ENCODE assay signal across 1 cellular context in the genomic region with DNA sequence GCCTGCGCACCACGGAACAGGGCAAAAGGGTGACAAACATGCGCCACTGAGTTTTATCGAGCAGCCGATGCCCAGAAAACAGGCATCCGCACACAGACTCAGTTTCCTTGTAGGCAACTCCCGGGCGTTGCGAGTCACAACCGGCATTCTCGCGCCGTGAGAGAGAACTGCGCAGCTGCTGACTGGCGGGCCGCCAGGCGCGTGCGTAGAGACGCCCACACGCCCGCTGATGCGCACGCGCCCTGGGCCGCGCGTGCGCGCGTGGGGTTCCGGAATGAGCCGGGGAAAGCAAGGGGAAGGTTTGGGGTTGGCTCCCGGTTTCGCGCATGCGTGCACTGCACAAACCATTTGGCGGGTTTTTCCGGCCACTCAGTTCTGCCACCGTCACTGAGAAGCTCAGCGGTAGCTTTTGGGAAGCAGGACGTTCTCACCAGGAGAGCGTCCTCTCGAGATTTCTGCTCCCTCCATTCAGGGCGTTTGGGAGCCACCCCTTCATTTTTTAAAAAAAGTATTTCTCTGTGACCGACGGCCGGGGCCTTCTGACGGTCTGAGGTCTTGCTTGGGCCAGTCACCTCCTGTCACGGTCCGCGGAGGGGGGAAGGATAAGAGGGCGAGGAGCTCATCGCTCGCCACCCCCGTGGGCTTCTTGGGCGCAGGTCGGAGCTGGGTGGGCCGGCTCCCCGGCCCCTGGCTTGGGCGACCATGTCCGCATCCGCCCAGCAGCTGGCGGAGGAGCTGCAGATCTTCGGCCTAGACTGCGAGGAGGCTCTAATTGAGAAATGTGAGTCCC.
TF ChIP-seq lines count a peak whose summit lies in the region.

A gene with protein sequence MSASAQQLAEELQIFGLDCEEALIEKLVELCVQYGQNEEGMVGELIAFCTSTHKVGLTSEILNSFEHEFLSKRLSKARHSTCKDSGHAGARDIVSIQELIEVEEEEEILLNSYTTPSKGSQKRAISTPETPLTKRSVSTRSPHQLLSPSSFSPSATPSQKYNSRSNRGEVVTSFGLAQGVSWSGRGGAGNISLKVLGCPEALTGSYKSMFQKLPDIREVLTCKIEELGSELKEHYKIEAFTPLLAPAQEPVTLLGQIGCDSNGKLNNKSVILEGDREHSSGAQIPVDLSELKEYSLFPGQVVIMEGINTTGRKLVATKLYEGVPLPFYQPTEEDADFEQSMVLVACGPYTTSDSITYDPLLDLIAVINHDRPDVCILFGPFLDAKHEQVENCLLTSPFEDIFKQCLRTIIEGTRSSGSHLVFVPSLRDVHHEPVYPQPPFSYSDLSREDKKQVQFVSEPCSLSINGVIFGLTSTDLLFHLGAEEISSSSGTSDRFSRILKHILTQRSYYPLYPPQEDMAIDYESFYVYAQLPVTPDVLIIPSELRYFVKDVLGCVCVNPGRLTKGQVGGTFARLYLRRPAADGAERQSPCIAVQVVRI (plus strand): TSS at position 372 of the 790 bp plus-strand sequence. CDS start 331 bp downstream, at position 703.

TF ChIP-seq in GM12878, 131 proteins besides CTCF, POLR2A, EP300 and RAD21 (continued from another document and continues in another):
- TF ChIP-seq, protein P1, sequence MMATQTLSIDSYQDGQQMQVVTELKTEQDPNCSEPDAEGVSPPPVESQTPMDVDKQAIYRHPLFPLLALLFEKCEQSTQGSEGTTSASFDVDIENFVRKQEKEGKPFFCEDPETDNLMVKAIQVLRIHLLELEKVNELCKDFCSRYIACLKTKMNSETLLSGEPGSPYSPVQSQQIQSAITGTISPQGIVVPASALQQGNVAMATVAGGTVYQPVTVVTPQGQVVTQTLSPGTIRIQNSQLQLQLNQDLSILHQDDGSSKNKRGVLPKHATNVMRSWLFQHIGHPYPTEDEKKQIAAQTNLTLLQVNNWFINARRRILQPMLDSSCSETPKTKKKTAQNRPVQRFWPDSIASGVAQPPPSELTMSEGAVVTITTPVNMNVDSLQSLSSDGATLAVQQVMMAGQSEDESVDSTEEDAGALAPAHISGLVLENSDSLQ (IDR thresholded peaks at IDR 0.05) = peak; percentile 83
- TF ChIP-seq MEF2B (IDR thresholded peaks at IDR 0.05; ENCODE audit: partially characterized antibody, poor library complexity, severe bottlenecking) = no peak
- TF ChIP-seq, protein P2, sequence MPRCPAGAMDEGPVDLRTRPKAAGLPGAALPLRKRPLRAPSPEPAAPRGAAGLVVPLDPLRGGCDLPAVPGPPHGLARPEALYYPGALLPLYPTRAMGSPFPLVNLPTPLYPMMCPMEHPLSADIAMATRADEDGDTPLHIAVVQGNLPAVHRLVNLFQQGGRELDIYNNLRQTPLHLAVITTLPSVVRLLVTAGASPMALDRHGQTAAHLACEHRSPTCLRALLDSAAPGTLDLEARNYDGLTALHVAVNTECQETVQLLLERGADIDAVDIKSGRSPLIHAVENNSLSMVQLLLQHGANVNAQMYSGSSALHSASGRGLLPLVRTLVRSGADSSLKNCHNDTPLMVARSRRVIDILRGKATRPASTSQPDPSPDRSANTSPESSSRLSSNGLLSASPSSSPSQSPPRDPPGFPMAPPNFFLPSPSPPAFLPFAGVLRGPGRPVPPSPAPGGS (IDR thresholded peaks at IDR 0.05; ENCODE audit: borderline replicate concordance, insufficient read depth, low read depth, low read length, poor library complexity, severe bottlenecking) = no peak
- TF ChIP-seq HDAC2 (IDR thresholded peaks at IDR 0.05) = no peak
- TF ChIP-seq, protein P3, sequence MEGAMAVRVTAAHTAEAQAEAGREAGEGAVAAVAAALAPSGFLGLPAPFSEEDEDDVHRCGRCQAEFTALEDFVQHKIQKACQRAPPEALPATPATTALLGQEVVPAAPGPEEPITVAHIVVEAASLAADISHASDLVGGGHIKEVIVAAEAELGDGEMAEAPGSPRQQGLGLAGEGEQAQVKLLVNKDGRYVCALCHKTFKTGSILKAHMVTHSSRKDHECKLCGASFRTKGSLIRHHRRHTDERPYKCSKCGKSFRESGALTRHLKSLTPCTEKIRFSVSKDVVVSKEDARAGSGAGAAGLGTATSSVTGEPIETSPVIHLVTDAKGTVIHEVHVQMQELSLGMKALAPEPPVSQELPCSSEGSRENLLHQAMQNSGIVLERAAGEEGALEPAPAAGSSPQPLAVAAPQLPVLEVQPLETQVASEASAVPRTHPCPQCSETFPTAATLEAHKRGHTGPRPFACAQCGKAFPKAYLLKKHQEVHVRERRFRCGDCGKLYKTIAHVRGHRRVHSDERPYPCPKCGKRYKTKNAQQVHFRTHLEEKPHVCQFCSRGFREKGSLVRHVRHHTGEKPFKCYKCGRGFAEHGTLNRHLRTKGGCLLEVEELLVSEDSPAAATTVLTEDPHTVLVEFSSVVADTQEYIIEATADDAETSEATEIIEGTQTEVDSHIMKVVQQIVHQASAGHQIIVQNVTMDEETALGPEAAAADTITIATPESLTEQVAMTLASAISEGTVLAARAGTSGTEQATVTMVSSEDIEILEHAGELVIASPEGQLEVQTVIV (IDR thresholded peaks at IDR 0.05; ENCODE audit: borderline replicate concordance, partially characterized antibody) = no peak
- no peak for TF ChIP-seq RFX5 (IDR thresholded peaks at IDR 0.05; ENCODE audit: low read depth, low read length)
- peak; percentile 96 for TF ChIP-seq PML (IDR thresholded peaks at IDR 0.05; ENCODE audit: low read length)
- TF ChIP-seq ZNF207 (IDR thresholded peaks at IDR 0.05; ENCODE audit: borderline replicate concordance) = no peak
- no peak for TF ChIP-seq SRF (IDR thresholded peaks at IDR 0.05; ENCODE audit: low read depth in 2 of 2, low read length in 2 of 2)
- no peak for TF ChIP-seq ESRRA (IDR thresholded peaks at IDR 0.05; ENCODE audit: low read length)
- TF ChIP-seq, protein P4, sequence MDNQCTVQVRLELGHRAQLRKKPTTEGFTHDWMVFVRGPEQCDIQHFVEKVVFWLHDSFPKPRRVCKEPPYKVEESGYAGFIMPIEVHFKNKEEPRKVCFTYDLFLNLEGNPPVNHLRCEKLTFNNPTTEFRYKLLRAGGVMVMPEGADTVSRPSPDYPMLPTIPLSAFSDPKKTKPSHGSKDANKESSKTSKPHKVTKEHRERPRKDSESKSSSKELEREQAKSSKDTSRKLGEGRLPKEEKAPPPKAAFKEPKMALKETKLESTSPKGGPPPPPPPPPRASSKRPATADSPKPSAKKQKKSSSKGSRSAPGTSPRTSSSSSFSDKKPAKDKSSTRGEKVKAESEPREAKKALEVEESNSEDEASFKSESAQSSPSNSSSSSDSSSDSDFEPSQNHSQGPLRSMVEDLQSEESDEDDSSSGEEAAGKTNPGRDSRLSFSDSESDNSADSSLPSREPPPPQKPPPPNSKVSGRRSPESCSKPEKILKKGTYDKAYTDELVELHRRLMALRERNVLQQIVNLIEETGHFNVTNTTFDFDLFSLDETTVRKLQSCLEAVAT (IDR thresholded peaks at IDR 0.05) = peak; percentile 45; the same call in 1 of the 2 replicates
- no peak for TF ChIP-seq FOXM1 (IDR thresholded peaks at IDR 0.05; ENCODE audit: low read depth, low read length)
- TF ChIP-seq NR2C1 (IDR thresholded peaks at IDR 0.05) = no peak
- TF ChIP-seq LARP7 (IDR thresholded peaks at IDR 0.05) = 0 out of 2 replicates have a peak, but pooled peaks have one; percentile 35
- TF ChIP-seq, protein P5, sequence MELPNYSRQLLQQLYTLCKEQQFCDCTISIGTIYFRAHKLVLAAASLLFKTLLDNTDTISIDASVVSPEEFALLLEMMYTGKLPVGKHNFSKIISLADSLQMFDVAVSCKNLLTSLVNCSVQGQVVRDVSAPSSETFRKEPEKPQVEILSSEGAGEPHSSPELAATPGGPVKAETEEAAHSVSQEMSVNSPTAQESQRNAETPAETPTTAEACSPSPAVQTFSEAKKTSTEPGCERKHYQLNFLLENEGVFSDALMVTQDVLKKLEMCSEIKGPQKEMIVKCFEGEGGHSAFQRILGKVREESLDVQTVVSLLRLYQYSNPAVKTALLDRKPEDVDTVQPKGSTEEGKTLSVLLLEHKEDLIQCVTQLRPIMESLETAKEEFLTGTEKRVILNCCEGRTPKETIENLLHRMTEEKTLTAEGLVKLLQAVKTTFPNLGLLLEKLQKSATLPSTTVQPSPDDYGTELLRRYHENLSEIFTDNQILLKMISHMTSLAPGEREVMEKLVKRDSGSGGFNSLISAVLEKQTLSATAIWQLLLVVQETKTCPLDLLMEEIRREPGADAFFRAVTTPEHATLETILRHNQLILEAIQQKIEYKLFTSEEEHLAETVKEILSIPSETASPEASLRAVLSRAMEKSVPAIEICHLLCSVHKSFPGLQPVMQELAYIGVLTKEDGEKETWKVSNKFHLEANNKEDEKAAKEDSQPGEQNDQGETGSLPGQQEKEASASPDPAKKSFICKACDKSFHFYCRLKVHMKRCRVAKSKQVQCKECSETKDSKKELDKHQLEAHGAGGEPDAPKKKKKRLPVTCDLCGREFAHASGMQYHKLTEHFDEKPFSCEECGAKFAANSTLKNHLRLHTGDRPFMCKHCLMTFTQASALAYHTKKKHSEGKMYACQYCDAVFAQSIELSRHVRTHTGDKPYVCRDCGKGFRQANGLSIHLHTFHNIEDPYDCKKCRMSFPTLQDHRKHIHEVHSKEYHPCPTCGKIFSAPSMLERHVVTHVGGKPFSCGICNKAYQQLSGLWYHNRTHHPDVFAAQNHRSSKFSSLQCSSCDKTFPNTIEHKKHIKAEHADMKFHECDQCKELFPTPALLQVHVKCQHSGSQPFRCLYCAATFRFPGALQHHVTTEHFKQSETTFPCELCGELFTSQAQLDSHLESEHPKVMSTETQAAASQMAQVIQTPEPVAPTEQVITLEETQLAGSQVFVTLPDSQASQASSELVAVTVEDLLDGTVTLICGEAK (IDR thresholded peaks at IDR 0.05; ENCODE audit: borderline replicate concordance) = no peak
- TF ChIP-seq POU2F2 (IDR thresholded peaks at IDR 0.05; ENCODE audit: borderline replicate concordance, low read depth, low read length) = no peak; the same call in 1 of the 3 replicates
- no peak for TF ChIP-seq PAX8 (IDR thresholded peaks at IDR 0.05)
- peak; percentile 74; the same call in 1 of the 2 replicates for TF ChIP-seq TCF3 (IDR thresholded peaks at IDR 0.05; ENCODE audit: borderline replicate concordance, insufficient read depth, low read depth, low read length)
- TF ChIP-seq SUZ12 (IDR thresholded peaks at IDR 0.05; ENCODE audit: unreplicated experiment) = no peak
- TF ChIP-seq IKZF2 (IDR thresholded peaks at IDR 0.05) = peak; percentile 3 to 22; a peak in 2 of 4 replicates
- TF ChIP-seq PAX5 (IDR thresholded peaks at IDR 0.05; ENCODE audit: borderline replicate concordance, low read depth, low read length) = peak; percentile 20; the same call in 1 of the 2 replicates
- no peak; the same call in 1 of the 2 replicates for TF ChIP-seq TARDBP (IDR thresholded peaks at IDR 0.05; ENCODE audit: borderline replicate concordance)
- TF ChIP-seq MTA3 (IDR thresholded peaks at IDR 0.05; ENCODE audit: borderline replicate concordance, low read length) = no peak; the same call in 1 of the 2 replicates
- no peak for TF ChIP-seq TCF7 (IDR thresholded peaks at IDR 0.05; ENCODE audit: borderline replicate concordance)
- TF ChIP-seq BACH1 (IDR thresholded peaks at IDR 0.05; ENCODE audit: borderline replicate concordance) = 0 out of 2 replicates have a peak, but pooled peaks have one; percentile 15
- no peak for TF ChIP-seq SPI1 (IDR thresholded peaks at IDR 0.05; ENCODE audit: borderline replicate concordance, insufficient read depth, low read depth, low read length)
- no peak for TF ChIP-seq NFYA (IDR thresholded peaks at IDR 0.05; ENCODE audit: borderline replicate concordance, low read depth, low read length)
- TF ChIP-seq SMAD1 (IDR thresholded peaks at IDR 0.05; ENCODE audit: low read depth, partially characterized antibody) = no peak
- TF ChIP-seq ZNF622 (IDR thresholded peaks at IDR 0.05) = no peak
- no peak for TF ChIP-seq CBX5 (IDR thresholded peaks at IDR 0.05; ENCODE audit: low read depth)
- peak; percentile 100 for TF ChIP-seq NRF1 (conservative IDR thresholded peaks at IDR 0.05; ENCODE audit: low read depth, low read length)
- TF ChIP-seq CHD1 (IDR thresholded peaks at IDR 0.05; ENCODE audit: low read depth, low read length) = no peak
- no peak for TF ChIP-seq MEF2A (IDR thresholded peaks at IDR 0.05; ENCODE audit: insufficient read depth, low read depth, low read length)
- TF ChIP-seq ZNF384 (IDR thresholded peaks at IDR 0.05; ENCODE audit: borderline replicate concordance, low read depth, low read length) = no peak
- no peak for TF ChIP-seq STAT1 (conservative IDR thresholded peaks at IDR 0.05)
- TF ChIP-seq, protein P6, sequence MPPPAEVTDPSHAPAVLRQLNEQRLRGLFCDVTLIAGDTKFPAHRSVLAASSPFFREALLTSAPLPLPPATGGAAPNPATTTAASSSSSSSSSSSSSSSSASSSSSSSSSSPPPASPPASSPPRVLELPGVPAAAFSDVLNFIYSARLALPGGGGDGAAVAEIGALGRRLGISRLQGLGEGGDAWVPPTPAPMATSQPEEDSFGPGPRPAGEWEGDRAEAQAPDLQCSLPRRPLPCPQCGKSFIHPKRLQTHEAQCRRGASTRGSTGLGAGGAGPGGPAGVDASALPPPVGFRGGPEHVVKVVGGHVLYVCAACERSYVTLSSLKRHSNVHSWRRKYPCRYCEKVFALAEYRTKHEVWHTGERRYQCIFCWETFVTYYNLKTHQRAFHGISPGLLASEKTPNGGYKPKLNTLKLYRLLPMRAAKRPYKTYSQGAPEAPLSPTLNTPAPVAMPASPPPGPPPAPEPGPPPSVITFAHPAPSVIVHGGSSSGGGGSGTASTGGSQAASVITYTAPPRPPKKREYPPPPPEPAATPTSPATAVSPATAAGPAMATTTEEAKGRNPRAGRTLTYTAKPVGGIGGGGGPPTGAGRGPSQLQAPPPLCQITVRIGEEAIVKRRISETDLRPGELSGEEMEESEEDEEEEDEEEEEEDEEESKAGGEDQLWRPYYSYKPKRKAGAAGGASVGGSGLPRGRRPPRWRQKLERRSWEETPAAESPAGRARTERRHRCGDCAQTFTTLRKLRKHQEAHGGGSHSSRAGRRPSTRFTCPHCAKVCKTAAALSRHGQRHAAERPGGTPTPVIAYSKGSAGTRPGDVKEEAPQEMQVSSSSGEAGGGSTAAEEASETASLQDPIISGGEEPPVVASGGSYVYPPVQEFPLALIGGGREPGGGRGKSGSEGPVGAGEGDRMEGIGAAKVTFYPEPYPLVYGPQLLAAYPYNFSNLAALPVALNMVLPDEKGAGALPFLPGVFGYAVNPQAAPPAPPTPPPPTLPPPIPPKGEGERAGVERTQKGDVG (CRISPR knock-in tag; IDR thresholded peaks at IDR 0.05) = no peak
- TF ChIP-seq NFXL1 (IDR thresholded peaks at IDR 0.05; ENCODE audit: borderline replicate concordance) = no peak
